1 cellular context compared by ENCODE assay signal in genomic region chr11:94946812-94947211, GRCh38.
TF ChIP-seq lines count a peak whose summit lies in the region.

No MANE protein-coding gene starts in this region.

TF ChIP-seq in GM12878, 131 proteins besides CTCF, POLR2A, EP300 and RAD21:
- TF ChIP-seq IRF5 (IDR thresholded peaks at IDR 0.05; ENCODE audit: borderline replicate concordance), result no peak
- TF ChIP-seq SMAD5 (IDR thresholded peaks at IDR 0.05; ENCODE audit: low read depth), result no peak
- no peak for TF ChIP-seq SMAD1 (IDR thresholded peaks at IDR 0.05; ENCODE audit: low read depth, partially characterized antibody)
- no peak for TF ChIP-seq FOXK2 (IDR thresholded peaks at IDR 0.05)
- TF ChIP-seq E2F8 (IDR thresholded peaks at IDR 0.05; ENCODE audit: low read depth, partially characterized antibody), result no peak
- no peak for TF ChIP-seq RELA (IDR thresholded peaks at IDR 0.05; ENCODE audit: borderline replicate concordance, partially characterized antibody)
- no peak for TF ChIP-seq FOS (IDR thresholded peaks at IDR 0.05; ENCODE audit: borderline replicate concordance, extremely low read depth, insufficient read length)
- TF ChIP-seq POU2F2 (IDR thresholded peaks at IDR 0.05; ENCODE audit: borderline replicate concordance, low read depth, low read length), result no peak
TF ChIP-seq in GM12878: peak in this region for 0.
